ENCODE assay signal across 5 cellular contexts in genomic region chr13:64338671-64339070, GRCh38.
"Had no signal": no experiment of that assay in that cellular context is flagged by ENCODE, and none has a peak within 500 bp of the region (broad histone marks: within the 10 kb centered on the region; RNA-seq: fewer than 3 reads in every experiment).

No MANE protein-coding gene starts in this region.

- H3K4me3 ChIP-seq: GM23248, K562 had no signal

- H3K27ac ChIP-seq: GM23248 had no signal

- H2AFZ ChIP-seq: GM23248 had no signal

- DNase-seq: GM23248, H9, HCEC 1CT, IMR-90 had no signal

- H3K9ac ChIP-seq: GM23248 had no signal
